ENCODE assay signal across 1 cellular context in genomic region chr19:49889687-49890348, GRCh38.
TF ChIP-seq lines count a peak whose summit lies in the region.

No MANE protein-coding gene starts in this region.

TF ChIP-seq in K562, 482 proteins besides CTCF, POLR2A, EP300 and RAD21 (continued from another document and continues in another):
- no peak for TF ChIP-seq ZNF398 (CRISPR knock-in tag; IDR thresholded peaks at IDR 0.05)
- no peak for TF ChIP-seq JUNB (CRISPR knock-in tag; conservative IDR thresholded peaks at IDR 0.05)
- TF ChIP-seq PHB (CRISPR knock-in tag; IDR thresholded peaks at IDR 0.05), result 0 out of 2 replicates have a peak, but pooled peaks have one; percentile 10
- no peak for TF ChIP-seq HEY1 (CRISPR knock-in tag; IDR thresholded peaks at IDR 0.05; ENCODE audit: borderline replicate concordance)
- no peak; the same call in 1 of the 2 replicates for TF ChIP-seq STAT5A (IDR thresholded peaks at IDR 0.05; ENCODE audit: borderline replicate concordance, low read length)
- no peak for TF ChIP-seq PHB2 (IDR thresholded peaks at IDR 0.05; ENCODE audit: low read depth)
- TF ChIP-seq PTBP1 (IDR thresholded peaks at IDR 0.05; ENCODE audit: low read depth, low read length), result peak; percentile 37; the same call in 1 of the 2 replicates
- no peak for TF ChIP-seq ELF4 (CRISPR knock-in tag; IDR thresholded peaks at IDR 0.05)
- TF ChIP-seq PREB (CRISPR knock-in tag; IDR thresholded peaks at IDR 0.05), result no peak
- TF ChIP-seq MBD1 (CRISPR knock-in tag; IDR thresholded peaks at IDR 0.05), result no peak
- no peak for TF ChIP-seq ZFPM2 (CRISPR knock-in tag; IDR thresholded peaks at IDR 0.05)
- TF ChIP-seq CXXC5 (CRISPR knock-in tag; IDR thresholded peaks at IDR 0.05), result peak; percentile 100
- no peak for TF ChIP-seq ZNF707 (CRISPR knock-in tag; conservative IDR thresholded peaks at IDR 0.05)
- no peak for TF ChIP-seq XRCC3 (IDR thresholded peaks at IDR 0.05)
- TF ChIP-seq THRA (IDR thresholded peaks at IDR 0.05), result no peak
- no peak for TF ChIP-seq MTA1 (IDR thresholded peaks at IDR 0.05; ENCODE audit: borderline replicate concordance)
- peak in 1 of 2 experiments; percentile 71; a peak in 2 of 4 replicates for TF ChIP-seq RCOR1 (IDR thresholded peaks at IDR 0.05; ENCODE audit: borderline replicate concordance in 1 of 2, low read depth in 2 of 2, low read length in 2 of 2)
- TF ChIP-seq MAFG (tag; conservative IDR thresholded peaks at IDR 0.05), result no peak
- peak; percentile 75 for TF ChIP-seq BHLHE40 (IDR thresholded peaks at IDR 0.05; ENCODE audit: low read length)
- TF ChIP-seq ZNF133 (CRISPR knock-in tag; IDR thresholded peaks at IDR 0.05), result no peak
- TF ChIP-seq ZC3H4 (CRISPR knock-in tag; IDR thresholded peaks at IDR 0.05; ENCODE audit: borderline replicate concordance), result no peak
- TF ChIP-seq SOX6 (IDR thresholded peaks at IDR 0.05), result peak; percentile 83
- peak; percentile 95 for TF ChIP-seq MTA3 (IDR thresholded peaks at IDR 0.05; ENCODE audit: borderline replicate concordance)
- no peak for TF ChIP-seq KHSRP (IDR thresholded peaks at IDR 0.05)
- TF ChIP-seq MEIS2 (IDR thresholded peaks at IDR 0.05; ENCODE audit: partially characterized antibody), result no peak
- 0 out of 2 replicates have a peak, but pooled peaks have one; percentile 9 for TF ChIP-seq ZNF217 (CRISPR knock-in tag; IDR thresholded peaks at IDR 0.05)
- no peak for TF ChIP-seq AFF1 (IDR thresholded peaks at IDR 0.05; ENCODE audit: low read depth in 1 of 2, partially characterized antibody in 2 of 2)
- TF ChIP-seq HDAC2 (IDR thresholded peaks at IDR 0.05), result peak; percentile 51; the same call in 1 of the 2 replicates
- TF ChIP-seq NR0B1 (IDR thresholded peaks at IDR 0.05; ENCODE audit: partially characterized antibody), result no peak
- TF ChIP-seq GTF2E2 (tag; IDR thresholded peaks at IDR 0.05), result no peak
- TF ChIP-seq ZNF644 (tag; IDR thresholded peaks at IDR 0.05; ENCODE audit: low read depth), result no peak
- peak; percentile 97 for TF ChIP-seq ZBTB49 (CRISPR knock-in tag; IDR thresholded peaks at IDR 0.05; ENCODE audit: borderline replicate concordance)
- TF ChIP-seq ZNF740 (CRISPR knock-in tag; IDR thresholded peaks at IDR 0.05), result peak; percentile 93
- no peak for TF ChIP-seq ZNF740 (tag; IDR thresholded peaks at IDR 0.05)
- peak; percentile 97 for TF ChIP-seq ZNF395 (CRISPR knock-in tag; IDR thresholded peaks at IDR 0.05)
- TF ChIP-seq ZNF121 (CRISPR knock-in tag; conservative IDR thresholded peaks at IDR 0.05), result peak; percentile 68
- peak; percentile 97 for TF ChIP-seq ZNF431 (CRISPR knock-in tag; IDR thresholded peaks at IDR 0.05)
- peak; percentile 62; the same call in 1 of the 2 replicates for TF ChIP-seq JUND (IDR thresholded peaks at IDR 0.05; ENCODE audit: borderline replicate concordance, low read depth, low read length)
- TF ChIP-seq JUND (tag; IDR thresholded peaks at IDR 0.05; ENCODE audit: borderline replicate concordance, low read depth, low read length), result peak; percentile 50; the same call in 1 of the 3 replicates
- TF ChIP-seq ZBTB7A (IDR thresholded peaks at IDR 0.05; ENCODE audit: borderline replicate concordance, control insufficient read depth, low read depth, low read length), result peak; percentile 21
- no peak for TF ChIP-seq ZNF696 (CRISPR knock-in tag; conservative IDR thresholded peaks at IDR 0.05)
- no peak for TF ChIP-seq BDP1 (IDR thresholded peaks at IDR 0.05; ENCODE audit: insufficient read depth, insufficient read length)
- no peak for TF ChIP-seq ZNF174 (CRISPR knock-in tag; IDR thresholded peaks at IDR 0.05)
- TF ChIP-seq SRSF1 (IDR thresholded peaks at IDR 0.05; ENCODE audit: low read depth, low read length), result no peak
- no peak for TF ChIP-seq MAFF (IDR thresholded peaks at IDR 0.05; ENCODE audit: low read length)
- no peak for TF ChIP-seq ZNF75A (CRISPR knock-in tag; IDR thresholded peaks at IDR 0.05)
- TF ChIP-seq NR3C1 (CRISPR knock-in tag; IDR thresholded peaks at IDR 0.05), result peak; percentile 99
- TF ChIP-seq DDX20 (tag; IDR thresholded peaks at IDR 0.05; ENCODE audit: low read depth), result no peak
- no peak for TF ChIP-seq ZFP30 (CRISPR knock-in tag; IDR thresholded peaks at IDR 0.05; ENCODE audit: borderline replicate concordance)
